ENCODE assay signal across 1 cellular context in genomic region chrX:45769919-45770582, GRCh38.
A peak's percentile ranks its signal among the peaks of the same experiment; 100 is the strongest.
TF ChIP-seq lines count a peak whose summit lies in the region.

No MANE protein-coding gene starts in this region.

TF ChIP-seq in HepG2, 621 proteins besides CTCF, POLR2A, EP300 and RAD21 (continued from another document and continues in another):
- TF ChIP-seq YY1 (IDR thresholded peaks at IDR 0.05; ENCODE audit: insufficient read depth, insufficient replicate concordance, low read depth, low read length) (no peak), ZNF335 (CRISPR knock-in tag; IDR thresholded peaks at IDR 0.05) (no peak), NFE2L2 (IDR thresholded peaks at IDR 0.05; ENCODE audit: low read length) (no peak), HOXA5 (CRISPR knock-in tag; IDR thresholded peaks at IDR 0.05) (no peak), FOXJ3 (CRISPR knock-in tag; IDR thresholded peaks at IDR 0.05; ENCODE audit: borderline replicate concordance) (no peak), TOE1 (CRISPR knock-in tag; IDR thresholded peaks at IDR 0.05) (no peak), NR1H2 (CRISPR knock-in tag; IDR thresholded peaks at IDR 0.05; ENCODE audit: borderline replicate concordance, low read depth) (no peak), ZBTB34 (CRISPR knock-in tag; IDR thresholded peaks at IDR 0.05) (no peak), ZNF7 (CRISPR knock-in tag; IDR thresholded peaks at IDR 0.05) (no peak), ZNF639 (CRISPR knock-in tag; conservative IDR thresholded peaks at IDR 0.05) (no peak), JARID2 (CRISPR knock-in tag; IDR thresholded peaks at IDR 0.05; ENCODE audit: insufficient replicate concordance) (no peak), HINFP (CRISPR knock-in tag; IDR thresholded peaks at IDR 0.05; ENCODE audit: low read depth) (no peak), BORCS8-MEF2B (CRISPR knock-in tag; IDR thresholded peaks at IDR 0.05) (no peak), KLF16 (CRISPR knock-in tag; IDR thresholded peaks at IDR 0.05) (no peak), ZBTB44 (CRISPR knock-in tag; IDR thresholded peaks at IDR 0.05) (no peak), RFX1 (IDR thresholded peaks at IDR 0.05) (no peak), PCBP1 (IDR thresholded peaks at IDR 0.05; ENCODE audit: borderline replicate concordance, low read depth, low read length) (no peak), FOXP1 (IDR thresholded peaks at IDR 0.05) (no peak), FOXP1 (CRISPR knock-in tag; IDR thresholded peaks at IDR 0.05) (no peak), ZNF841 (CRISPR knock-in tag; IDR thresholded peaks at IDR 0.05; ENCODE audit: borderline replicate concordance) (no peak), TBP (CRISPR knock-in tag; IDR thresholded peaks at IDR 0.05) (no peak), KDM5B (CRISPR knock-in tag; IDR thresholded peaks at IDR 0.05; ENCODE audit: borderline replicate concordance) (no peak), ARID2 (CRISPR knock-in tag; IDR thresholded peaks at IDR 0.05; ENCODE audit: borderline replicate concordance) (no peak), NFATC3 (CRISPR knock-in tag; IDR thresholded peaks at IDR 0.05) (no peak), PBX2 (CRISPR knock-in tag; IDR thresholded peaks at IDR 0.05) (no peak), ZSCAN25 (CRISPR knock-in tag; IDR thresholded peaks at IDR 0.05) (no peak), ZNF576 (CRISPR knock-in tag; IDR thresholded peaks at IDR 0.05) (no peak), ZNF121 (CRISPR knock-in tag; IDR thresholded peaks at IDR 0.05) (no peak), ZBTB42 (CRISPR knock-in tag; IDR thresholded peaks at IDR 0.05) (no peak), HDAC2 (CRISPR knock-in tag; IDR thresholded peaks at IDR 0.05) (no peak), SYNCRIP (IDR thresholded peaks at IDR 0.05; ENCODE audit: insufficient read depth, low read depth, low read length) (no peak), ELF3 (CRISPR knock-in tag; IDR thresholded peaks at IDR 0.05) (no peak), ZSCAN9 (CRISPR knock-in tag; IDR thresholded peaks at IDR 0.05; ENCODE audit: borderline replicate concordance) (no peak), ZNF292 (CRISPR knock-in tag; IDR thresholded peaks at IDR 0.05; ENCODE audit: borderline replicate concordance, low read depth) (no peak), SIN3A (IDR thresholded peaks at IDR 0.05; ENCODE audit: borderline replicate concordance, low read depth, low read length) (0 out of 2 replicates have a peak, but pooled peaks have one; percentile 50), ZNF317 (CRISPR knock-in tag; IDR thresholded peaks at IDR 0.05) (no peak), ZBTB37 (CRISPR knock-in tag; IDR thresholded peaks at IDR 0.05) (no peak), DNMT1 (CRISPR knock-in tag; IDR thresholded peaks at IDR 0.05) (no peak), ZNF687 (CRISPR knock-in tag; IDR thresholded peaks at IDR 0.05) (no peak), EEA1 (CRISPR knock-in tag; IDR thresholded peaks at IDR 0.05; ENCODE audit: borderline replicate concordance) (no peak), FOSL1 (CRISPR knock-in tag; IDR thresholded peaks at IDR 0.05; ENCODE audit: borderline replicate concordance) (no peak), ZMYM3 (CRISPR knock-in tag; IDR thresholded peaks at IDR 0.05) (no peak), ZNF256 (CRISPR knock-in tag; conservative IDR thresholded peaks at IDR 0.05) (no peak), ZNF562 (CRISPR knock-in tag; IDR thresholded peaks at IDR 0.05; ENCODE audit: borderline replicate concordance) (no peak)
- TF ChIP-seq, protein P1, sequence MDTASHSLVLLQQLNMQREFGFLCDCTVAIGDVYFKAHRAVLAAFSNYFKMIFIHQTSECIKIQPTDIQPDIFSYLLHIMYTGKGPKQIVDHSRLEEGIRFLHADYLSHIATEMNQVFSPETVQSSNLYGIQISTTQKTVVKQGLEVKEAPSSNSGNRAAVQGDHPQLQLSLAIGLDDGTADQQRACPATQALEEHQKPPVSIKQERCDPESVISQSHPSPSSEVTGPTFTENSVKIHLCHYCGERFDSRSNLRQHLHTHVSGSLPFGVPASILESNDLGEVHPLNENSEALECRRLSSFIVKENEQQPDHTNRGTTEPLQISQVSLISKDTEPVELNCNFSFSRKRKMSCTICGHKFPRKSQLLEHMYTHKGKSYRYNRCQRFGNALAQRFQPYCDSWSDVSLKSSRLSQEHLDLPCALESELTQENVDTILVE (CRISPR knock-in tag; IDR thresholded peaks at IDR 0.05), result no peak
- TF ChIP-seq, protein P2, sequence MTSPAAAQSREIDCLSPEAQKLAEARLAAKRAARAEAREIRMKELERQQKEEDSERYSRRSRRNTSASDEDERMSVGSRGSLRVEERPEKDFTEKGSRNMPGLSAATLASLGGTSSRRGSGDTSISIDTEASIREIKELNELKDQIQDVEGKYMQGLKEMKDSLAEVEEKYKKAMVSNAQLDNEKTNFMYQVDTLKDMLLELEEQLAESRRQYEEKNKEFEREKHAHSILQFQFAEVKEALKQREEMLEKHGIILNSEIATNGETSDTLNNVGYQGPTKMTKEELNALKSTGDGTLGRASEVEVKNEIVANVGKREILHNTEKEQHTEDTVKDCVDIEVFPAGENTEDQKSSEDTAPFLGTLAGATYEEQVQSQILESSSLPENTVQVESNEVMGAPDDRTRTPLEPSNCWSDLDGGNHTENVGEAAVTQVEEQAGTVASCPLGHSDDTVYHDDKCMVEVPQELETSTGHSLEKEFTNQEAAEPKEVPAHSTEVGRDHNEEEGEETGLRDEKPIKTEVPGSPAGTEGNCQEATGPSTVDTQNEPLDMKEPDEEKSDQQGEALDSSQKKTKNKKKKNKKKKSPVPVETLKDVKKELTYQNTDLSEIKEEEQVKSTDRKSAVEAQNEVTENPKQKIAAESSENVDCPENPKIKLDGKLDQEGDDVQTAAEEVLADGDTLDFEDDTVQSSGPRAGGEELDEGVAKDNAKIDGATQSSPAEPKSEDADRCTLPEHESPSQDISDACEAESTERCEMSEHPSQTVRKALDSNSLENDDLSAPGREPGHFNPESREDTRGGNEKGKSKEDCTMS (CRISPR knock-in tag; conservative IDR thresholded peaks at IDR 0.05), result no peak
- TF ChIP-seq, protein P3, sequence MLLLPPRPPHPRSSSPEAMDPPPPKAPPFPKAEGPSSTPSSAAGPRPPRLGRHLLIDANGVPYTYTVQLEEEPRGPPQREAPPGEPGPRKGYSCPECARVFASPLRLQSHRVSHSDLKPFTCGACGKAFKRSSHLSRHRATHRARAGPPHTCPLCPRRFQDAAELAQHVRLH (CRISPR knock-in tag; IDR thresholded peaks at IDR 0.05; ENCODE audit: borderline replicate concordance, low read depth), result no peak
- TF ChIP-seq, protein P4, sequence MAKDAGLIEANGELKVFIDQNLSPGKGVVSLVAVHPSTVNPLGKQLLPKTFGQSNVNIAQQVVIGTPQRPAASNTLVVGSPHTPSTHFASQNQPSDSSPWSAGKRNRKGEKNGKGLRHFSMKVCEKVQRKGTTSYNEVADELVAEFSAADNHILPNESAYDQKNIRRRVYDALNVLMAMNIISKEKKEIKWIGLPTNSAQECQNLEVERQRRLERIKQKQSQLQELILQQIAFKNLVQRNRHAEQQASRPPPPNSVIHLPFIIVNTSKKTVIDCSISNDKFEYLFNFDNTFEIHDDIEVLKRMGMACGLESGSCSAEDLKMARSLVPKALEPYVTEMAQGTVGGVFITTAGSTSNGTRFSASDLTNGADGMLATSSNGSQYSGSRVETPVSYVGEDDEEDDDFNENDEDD (CRISPR knock-in tag; IDR thresholded peaks at IDR 0.05; ENCODE audit: borderline replicate concordance), result peak; percentile 29; the same call in 1 of the 2 replicates
